In genomic region chr6:83192456-83192855, GRCh38 we compare ENCODE assay signal across 8 cellular contexts. TPM values are rescaled to one million over a fixed set of nuclear protein-coding genes. Genes with fewer than 3 reads are reported as not detected.
DNase-seq lines count a peak whose midpoint lies in the region; ATAC-seq, FAIRE-seq and TF ChIP-seq lines count a peak whose summit lies in the region.

No MANE protein-coding gene starts in this region.

- H2BK12ac ChIP-seq in H1 (ENCODE audit: low read depth, low read length): no peak overlapping the region

- DNase-seq in ELR (ENCODE audit: low read depth) (peak; percentile 63), MG63 (no peak), H1 (ENCODE audit: low read depth in 1 of 2, low spot score in 2 of 2) (no peak), iPS-NIHi7 (ENCODE audit: extremely low spot score) (no peak), C1 segment of cervical spinal cord (lab: John Stamatoyannopoulos, UW) (no peak)

- no peak overlapping the region for H3K18ac ChIP-seq in H1 (ENCODE audit: extremely low read depth, low read length)

- H3K79me2 ChIP-seq in H1 (ENCODE audit: control insufficient read depth in 1 of 2, insufficient read depth in 2 of 2, low read length in 2 of 2): peaks cover 0 to 26% of the 10 kb centered on the region in 2 experiments; a peak in 2 of 4 replicates

- peak overlapping the region in 3 of 4 experiments; percentile 84 to 90 (median 85); a peak in 4 of 7 replicates for H3K9ac ChIP-seq in H1 (replicated peaks in 1 of 4; ENCODE audit: extremely low read depth in 1 of 4, low read depth in 3 of 4, low read length in 3 of 4)

- no peak for TF ChIP-seq POLR2A in H1 (IDR thresholded peaks at IDR 0.05; ENCODE audit: control extremely low read depth in 1 of 2, low read depth in 2 of 2, low read length in 2 of 2)

- H3K4me1 ChIP-seq in H1 (replicated peaks in 1 of 4; ENCODE audit: control insufficient read depth in 3 of 4, insufficient read depth in 4 of 4, low read length in 3 of 4): no peaks in the 10 kb centered on the region
- peaks cover 10% of the 10 kb centered on the region for H3K4me1 ChIP-seq in neuron (ENCODE audit: insufficient read depth, low read length)

- POLR2A ChIA-PET in H1 (lab: Charles Lee; ENCODE audit: partially characterized antibody): interaction anchor here (0.7 to 1.3 kb wide), 2 partner anchors 28 to 55 kb away, joined by 3 read pairs; no protein-coding TSS in a partner anchor

- H2BK120ac ChIP-seq in H1 (replicated peaks; ENCODE audit: low read depth, low read length): no peak overlapping the region

- H3K9me3 ChIP-seq in MG63 (no peaks in the 10 kb centered on the region), H1 (ENCODE audit: insufficient read depth in 2 of 2, low read depth in 1 of 2, low read length in 1 of 2) (no peaks in the 10 kb centered on the region), neuron (ENCODE audit: low read length) (no peaks in the 10 kb centered on the region)

- peaks cover 6 to 8% of the 10 kb centered on the region in 2 experiments for H4K20me1 ChIP-seq in H1 (replicated peaks in 1 of 2; ENCODE audit: control insufficient read depth in 1 of 2, insufficient read depth in 2 of 2, low read length in 2 of 2)

- H3K27me3 ChIP-seq in MG63 (no peaks in the 10 kb centered on the region), H1 (replicated peaks in 1 of 4; ENCODE audit: control insufficient read depth in 3 of 4, extremely low read depth in 1 of 4, insufficient read depth in 3 of 4, low read length in 3 of 4) (no peaks in the 10 kb centered on the region), neuron (ENCODE audit: insufficient read depth, low read length) (no peaks in the 10 kb centered on the region)

- no peak overlapping the region for H3K56ac ChIP-seq in H1 (replicated peaks; ENCODE audit: insufficient read length, low read depth, low read length)

- no peak for ATAC-seq in GM21529 (IDR thresholded peaks at IDR 0.05; ENCODE audit: unreplicated experiment)
- no peak for ATAC-seq in GM21367 (IDR thresholded peaks at IDR 0.05; ENCODE audit: unreplicated experiment)

- CTCF ChIA-PET in H1 (lab: Charles Lee; ENCODE audit: partially characterized antibody): interaction anchor here (0.6 to 1.3 kb wide), 3 partner anchors 18 to 879 kb away, joined by 3 to 4 read pairs (median 3); no protein-coding TSS in a partner anchor

- no peak for TF ChIP-seq CTCF in H1 (IDR thresholded peaks at IDR 0.05; ENCODE audit: control extremely low read depth in 1 of 3, insufficient read depth in 1 of 3, low read depth in 1 of 3, low read length in 3 of 3)

- H4K91ac ChIP-seq in H1 (replicated peaks; ENCODE audit: insufficient read length, low read length): no peak overlapping the region

- H3K23me2 ChIP-seq in H1 (ENCODE audit: low read depth, low read length): peaks cover 4% of the 10 kb centered on the region

- no peak overlapping the region for H4K8ac ChIP-seq in H1 (ENCODE audit: extremely low read depth, insufficient read depth, low read length)

- H2AK5ac ChIP-seq in H1 (ENCODE audit: low read depth, low read length): no peak overlapping the region

- no peak for FAIRE-seq in H1 (lab: Jason Lieb, UNC)

- H2BK15ac ChIP-seq in H1 (ENCODE audit: low read length): no peak overlapping the region

- no peak overlapping the region for H3K23ac ChIP-seq in H1 (ENCODE audit: insufficient read length)

- no peak for TF ChIP-seq RAD21 in H1 (IDR thresholded peaks at IDR 0.05 in 1 of 2, conservative IDR thresholded peaks at IDR 0.05 in 1 of 2; ENCODE audit: low read depth in 2 of 2, low read length in 2 of 2)

- H3K27ac ChIP-seq in H1 (ENCODE audit: low read depth, low read length): no peak overlapping the region

- peaks cover 4% of the 10 kb centered on the region; the same call in 1 of the 2 replicates for H3K79me1 ChIP-seq in H1 (ENCODE audit: low read depth, low read length)

- H4K5ac ChIP-seq in H1 (ENCODE audit: insufficient read length, low read depth, low read length): no peak overlapping the region

- TF ChIP-seq EP300 in H1 (IDR thresholded peaks at IDR 0.05; ENCODE audit: borderline replicate concordance in 1 of 2, low read depth in 2 of 2, low read length in 2 of 2): no peak

- H3K4me2 ChIP-seq in H1 (ENCODE audit: insufficient read depth in 1 of 2, low read depth in 2 of 2, low read length in 2 of 2): peak overlapping the region; percentile 76 to 89

- H3K14ac ChIP-seq in H1 (ENCODE audit: insufficient read length): no peak overlapping the region

- peak overlapping the region; percentile 79 for H3K4me3 ChIP-seq in MG63
- peak overlapping the region; percentile 79 to 98 (median 84) for H3K4me3 ChIP-seq in H1 (ENCODE audit: extremely low read depth in 1 of 4, insufficient read depth in 2 of 4, low read depth in 3 of 4, low read length in 4 of 4)
- peak overlapping the region; percentile 96 for H3K4me3 ChIP-seq in neuron (ENCODE audit: low read length)

- H2AFZ ChIP-seq in H1 (ENCODE audit: low read length) (no peak overlapping the region), neuron (ENCODE audit: low read depth, low read length) (peak overlapping the region; percentile 94)

- no peak overlapping the region for H2BK5ac ChIP-seq in H1 (ENCODE audit: low read depth, low read length)

- H3K4ac ChIP-seq in H1 (replicated peaks; ENCODE audit: insufficient read length, low read depth, low read length): no peak overlapping the region

- H3K36me3 ChIP-seq in MG63 (peaks cover 38% of the 10 kb centered on the region), H1 (ENCODE audit: control insufficient read depth in 2 of 4, insufficient read depth in 4 of 4, low read length in 3 of 4) (peaks cover 2 to 36% (median 13%) of the 10 kb centered on the region in 4 experiments; a peak in 5 of 8 replicates), neuron (ENCODE audit: insufficient read depth, low read length) (peaks cover 30% of the 10 kb centered on the region)

- 3% methylated on average over 4 of the region's 4 CpGs; no CpG with 5 or more reads in 1 of the 2 experiments for WGBS in H1 (ENCODE audit: extremely low coverage in 1 of 2, insufficient coverage in 1 of 2, insufficient read length in 1 of 2, insufficient replicate concordance in 2 of 2, low coverage in 1 of 2, low lambda C conversion rate in 2 of 2, missing lambda C conversion rate in 1 of 2), 2 experiments

- no peak overlapping the region for H2BK20ac ChIP-seq in H1 (ENCODE audit: low read length)

TF ChIP-seq in H1, 55 proteins besides CTCF, POLR2A, EP300 and RAD21 (continues in another document):
- TF ChIP-seq SP1 (IDR thresholded peaks at IDR 0.05; ENCODE audit: low read depth, low read length): no peak
- TF ChIP-seq HDAC2 (IDR thresholded peaks at IDR 0.05; ENCODE audit: borderline replicate concordance in 1 of 2, low read depth in 2 of 2, low read length in 2 of 2): no peak
- TF ChIP-seq MAX (IDR thresholded peaks at IDR 0.05): no peak
- no peak for TF ChIP-seq SP2 (IDR thresholded peaks at IDR 0.05; ENCODE audit: low read length)
- TF ChIP-seq KDM5A (IDR thresholded peaks at IDR 0.05; ENCODE audit: low read length): no peak
- TF ChIP-seq EZH2 (IDR thresholded peaks at IDR 0.05; ENCODE audit: low read depth, low read length, severe bottlenecking): no peak
- no peak for TF ChIP-seq SUZ12 (IDR thresholded peaks at IDR 0.05; ENCODE audit: low read length)
- TF ChIP-seq RFX5 (IDR thresholded peaks at IDR 0.05; ENCODE audit: borderline replicate concordance, low read depth, low read length): no peak
- TF ChIP-seq RXRA (IDR thresholded peaks at IDR 0.05; ENCODE audit: insufficient read depth, low read depth, low read length): no peak
- no peak for TF ChIP-seq BRCA1 (IDR thresholded peaks at IDR 0.05; ENCODE audit: low read depth, low read length)
- no peak for TF ChIP-seq USF2 (IDR thresholded peaks at IDR 0.05; ENCODE audit: low read length)
- no peak for TF ChIP-seq HDAC6 (IDR thresholded peaks at IDR 0.05; ENCODE audit: low read depth, low read length)
- no peak for TF ChIP-seq TAF1 (IDR thresholded peaks at IDR 0.05; ENCODE audit: low read depth, low read length)
- TF ChIP-seq RBBP5 (IDR thresholded peaks at IDR 0.05; ENCODE audit: borderline replicate concordance, low read depth, low read length): no peak
- TF ChIP-seq CHD1 (IDR thresholded peaks at IDR 0.05; ENCODE audit: low read depth, low read length): no peak

RNA-seq across cellular contexts. Expression of gene PGM3, which starts 0.6 kb away (rescaled TPM):
- total RNA-seq in MG63 (2014; rRNA removed; shearing (Covaris generic); ENCODE audit: low replicate concordance): 52.7 and 109 TPM in 2 replicates
- 55.2 and 60.5 TPM in 2 replicates for total RNA-seq in H1 (2021; fragmentation: NEBNext Ultra II Directional; extraction: Animal tissue kit (Norgen Biotek cat#: 25700))
- 6.5 and 14.5 TPM in 2 replicates for polyA plus RNA-seq in H1 (2011; rRNA removed)
- 18.2 TPM for polyA plus RNA-seq in H1 (2011; cell fraction: cytosol; rRNA removed)
- 20.7 TPM for polyA plus RNA-seq in H1 (2011; cell fraction: nucleus; rRNA removed)
- polyA plus RNA-seq in H1 (2012, experiment 1 of 2): 42.1 to 73.9 TPM (median 44.2 TPM) in 4 replicates
- 3.9 TPM for polyA plus RNA-seq in H1 (2012, experiment 2 of 2)
- 24.3 TPM for polyA plus RNA-seq in H1 (2013, experiment 1 of 2)
- 21.1 TPM for polyA plus RNA-seq in H1 (2013, experiment 2 of 2)
- polyA minus RNA-seq in H1 (2011; rRNA and poly(A)+ RNA removed): 114 and 137 TPM in 2 replicates
- polyA minus RNA-seq in H1 (2011; cell fraction: cytosol; rRNA and poly(A)+ RNA removed): 33.1 TPM
- polyA minus RNA-seq in H1 (2011; cell fraction: nucleus; rRNA and poly(A)+ RNA removed): 85.6 TPM

RNA-seq across cellular contexts. Expression of gene RWDD2A, which starts 0.7 kb away (rescaled TPM):
- 1.6 and 1.7 TPM in 2 replicates for total RNA-seq in MG63 (2014; rRNA removed; shearing (Covaris generic); ENCODE audit: low replicate concordance)
- 3.3 and 3.6 TPM in 2 replicates for total RNA-seq in H1 (2021; fragmentation: NEBNext Ultra II Directional; extraction: Animal tissue kit (Norgen Biotek cat#: 25700))
- 1.5 and 2.1 TPM in 2 replicates for polyA plus RNA-seq in H1 (2011; rRNA removed)
- polyA plus RNA-seq in H1 (2011; cell fraction: cytosol; rRNA removed): 3.0 TPM
- 1.7 TPM for polyA plus RNA-seq in H1 (2011; cell fraction: nucleus; rRNA removed)
- 2.6 to 3.6 TPM (median 3.2 TPM) in 4 replicates for polyA plus RNA-seq in H1 (2012, experiment 1 of 2)
- polyA plus RNA-seq in H1 (2012, experiment 2 of 2): 0.34 TPM
- 3.0 TPM for polyA plus RNA-seq in H1 (2013, experiment 1 of 2)
- 2.8 TPM for polyA plus RNA-seq in H1 (2013, experiment 2 of 2)
- 4.1 and 4.6 TPM in 2 replicates for polyA minus RNA-seq in H1 (2011; rRNA and poly(A)+ RNA removed)
- 1.6 TPM for polyA minus RNA-seq in H1 (2011; cell fraction: cytosol; rRNA and poly(A)+ RNA removed)
- polyA minus RNA-seq in H1 (2011; cell fraction: nucleus; rRNA and poly(A)+ RNA removed): 4.5 TPM
